Comparison of ENCODE assay signal across 22 cellular contexts in genomic region chr10:121576139-121576538, GRCh38. TPM values are rescaled to one million over a fixed set of nuclear protein-coding genes. Genes with fewer than 3 reads are reported as not detected.
DNase-seq lines count a peak whose midpoint lies in the region; TF ChIP-seq lines count a peak whose summit lies in the region.
"Had no signal": no experiment of that assay in that cellular context is flagged by ENCODE, and none has a peak within 500 bp of the region (broad histone marks: within the 10 kb centered on the region; RNA-seq: fewer than 3 reads in every experiment).

No MANE protein-coding gene starts in this region.

- H3K9me3 Mint-ChIP-seq in CD14-positive monocyte = peaks cover 0 to 1% (median 0%) of the 10 kb centered on the region in 7 donors
- H3K9me3 Mint-ChIP-seq: CD4-positive, alpha-beta memory T cell had no signal

- no peak overlapping the region for H3K4me3 Mint-ChIP-seq in CD14-positive monocyte
- H3K4me3 Mint-ChIP-seq: CD4-positive, alpha-beta memory T cell had no signal

- H3K27ac ChIP-seq in caudate nucleus (ENCODE audit: low read depth, low read length) (peak overlapping the region; percentile 11), esophagus muscularis mucosa (replicated peaks in 1 of 4) (peak overlapping the region; percentile 77 to 85 (median 82)), testis (peak overlapping the region in 1 of 2 donors; percentile 23), PC-9 (no peak overlapping the region)
- H3K27ac ChIP-seq: A549; BLaER1 treated with 17β-estradiol and CSF1 and Interleukin-3, amounts not matched to agents 10 nM and 100 nM; RWPE1 had no signal

- H3F3A ChIP-seq in PC-9 (ENCODE audit: insufficient read depth, low read depth) = no peaks in the 10 kb centered on the region

- H3K4me1 ChIP-seq in esophagus muscularis mucosa (peaks cover 0 to 87% (median 84%) of the 10 kb centered on the region in 4 donors), testis (peaks cover 14% of the 10 kb centered on the region), PC-9 (replicated peaks; ENCODE audit: insufficient read depth) (no peaks in the 10 kb centered on the region)
- H3K4me1 ChIP-seq: A549 had no signal

- CTCF ChIA-PET in PC-9 (lab: Charles Lee) = no interaction called here

- WGBS in esophagus muscularis mucosa = 89% methylated on average over 10 of the region's 10 CpGs
- 58 to 80% methylated on average over 10 of the region's 10 CpGs for WGBS in testis, 2 donors

- no peak overlapping the region for H3K4me2 ChIP-seq in PC-9
- H3K4me2 ChIP-seq: A549; BLaER1 treated with 17β-estradiol and CSF1 and Interleukin-3, amounts not matched to agents 10 nM and 100 nM had no signal

- no peaks in the 10 kb centered on the region for H3K4me1 Mint-ChIP-seq in CD14-positive monocyte
- H3K4me1 Mint-ChIP-seq: CD4-positive, alpha-beta memory T cell had no signal

- H2AFZ ChIP-seq in PC-9 = no peak overlapping the region

- H3K36me3 ChIP-seq in esophagus muscularis mucosa = no peaks in the 10 kb centered on the region
- H3K36me3 ChIP-seq in testis (ENCODE audit: low read depth, missing control alignments) = no peaks in the 10 kb centered on the region
- H3K36me3 ChIP-seq in PC-9 (ENCODE audit: low read depth) = no peaks in the 10 kb centered on the region
- H3K36me3 ChIP-seq: BLaER1 treated with 17β-estradiol and CSF1 and Interleukin-3, amounts not matched to agents 10 nM and 100 nM had no signal

- peaks cover 0 to 5% (median 5%) of the 10 kb centered on the region in 3 donors for H3K27me3 Mint-ChIP-seq in CD14-positive monocyte (ENCODE audit: low read depth in 3 of 3)
- H3K27me3 Mint-ChIP-seq: CD4-positive, alpha-beta memory T cell had no signal

- H3K27me3 ChIP-seq in esophagus muscularis mucosa (no peaks in the 10 kb centered on the region), testis (no peaks in the 10 kb centered on the region), PC-9 (ENCODE audit: insufficient read depth, low read depth) (peaks cover 42% of the 10 kb centered on the region)
- H3K27me3 ChIP-seq: BLaER1 treated with 17β-estradiol and CSF1 and Interleukin-3, amounts not matched to agents 10 nM and 100 nM had no signal

- H3K4me3 ChIP-seq in esophagus muscularis mucosa (no peak overlapping the region), testis (no peak overlapping the region), PC-9 (no peak overlapping the region)
- H3K4me3 ChIP-seq: A549; BLaER1 treated with 17β-estradiol and CSF1 and Interleukin-3, amounts not matched to agents 10 nM and 100 nM had no signal

- no peaks in the 10 kb centered on the region for H3K9me2 ChIP-seq in PC-9 (ENCODE audit: insufficient read depth)

- H3K79me2 ChIP-seq in PC-9 (ENCODE audit: low read depth) = no peaks in the 10 kb centered on the region

- no peak overlapping the region for H3K27ac Mint-ChIP-seq in CD14-positive monocyte
- H3K27ac Mint-ChIP-seq: CD4-positive, alpha-beta memory T cell had no signal

- TF ChIP-seq EP300 in esophagus muscularis mucosa (IDR thresholded peaks at IDR 0.05) = no peak

- no peak for TF ChIP-seq POLR2A in esophagus muscularis mucosa (IDR thresholded peaks at IDR 0.05; ENCODE audit: low read depth)
- TF ChIP-seq POLR2A in testis (IDR thresholded peaks at IDR 0.05) = no peak

- POLR2A ChIA-PET in PC-9 (lab: Charles Lee; ENCODE audit: unreplicated experiment) = no interaction called here

- no TSS peak for BruUV-seq in PC-9 (replicated peaks; lab: Mats Ljungman, UMichigan)

- intact Hi-C loops in esophagus muscularis mucosa (cut with DNase I) = no loop called here
- intact Hi-C loops in testis (cut with DNase I; ENCODE audit: low total_unique reads) = no loop called here
- intact Hi-C loops in CD14-positive monocyte (cut with micrococcal nuclease) = no loop called here
- intact Hi-C loops in PC-9 (cut with micrococcal nuclease; ENCODE audit: unreplicated experiment) = no loop called here

- no peaks in the 10 kb centered on the region for H4K20me1 ChIP-seq in PC-9 (ENCODE audit: insufficient read depth)
- H4K20me1 ChIP-seq: BLaER1 treated with 17β-estradiol and CSF1 and Interleukin-3, amounts not matched to agents 10 nM and 100 nM had no signal

- no peaks in the 10 kb centered on the region for H3K9me3 ChIP-seq in esophagus muscularis mucosa
- H3K9me3 ChIP-seq in testis = no peaks in the 10 kb centered on the region
- H3K9me3 ChIP-seq in PC-9 (ENCODE audit: insufficient read depth, low read depth) = no peaks in the 10 kb centered on the region
- H3K9me3 ChIP-seq: A549; BLaER1 treated with 17β-estradiol and CSF1 and Interleukin-3, amounts not matched to agents 10 nM and 100 nM had no signal

- DNase-seq in caudate nucleus (lab: John Stamatoyannopoulos, UW) (no peak), esophagus muscularis mucosa (ENCODE audit: extremely low spot score) (no peak), mesenteric fat pad (ENCODE audit: low spot score) (peak; percentile 68), testis (peak; percentile 64), CD14-positive monocyte (ENCODE audit: low spot score) (no peak), PC-9 (no peak), NCI-H2227 (lab: John Stamatoyannopoulos, UW; ENCODE audit: unreplicated experiment) (no peak)
- DNase-seq: AML-193; CD4-positive, alpha-beta memory T cell; COR-L47; DMS53; H7; NCI-H1048; NCI-H1417; NCI-H1694; NCI-H2029 treated with DMSO at 0.1 percent for 48 hours; NCI-H2227 treated with DMSO at 0.1 percent for 48 hours; NCI-H526 treated with DMSO at 0.1 percent for 48 hours; SHP77 treated with DMSO at 0.1 percent for 48 hours had no signal

- no peaks in the 10 kb centered on the region for H3K36me3 Mint-ChIP-seq in CD14-positive monocyte
- H3K36me3 Mint-ChIP-seq: CD4-positive, alpha-beta memory T cell had no signal

- TF ChIP-seq CTCF in esophagus muscularis mucosa (IDR thresholded peaks at IDR 0.05) (no peak), testis (IDR thresholded peaks at IDR 0.05) (no peak), CD14-positive monocyte (IDR thresholded peaks at IDR 0.05) (no peak), PC-9 (conservative IDR thresholded peaks at IDR 0.05) (no peak)

RNA-seq across cellular contexts. Expression of gene FGFR2, which starts 22.1 kb away (rescaled TPM):
- total RNA-seq in esophagus muscularis mucosa (10 to 100 TPM; 58.6 to 74.0 (median 60.5) TPM), mesenteric fat pad (1.4 TPM), testis (10 to 100 TPM; 23.4 to 28.9 TPM), PC-9 (2021) (not detected in 2 replicates)
- polyA plus RNA-seq in testis (ENCODE audit: insufficient read depth, low read depth, low replicate concordance) (23.2 TPM), CD14-positive monocyte (not detected)

Comparison
In these comparisons a context has a peak if more than half of its experiments do, and no peak if none do; other contexts are left out.
1. DNase-seq: peak in mesenteric fat pad (single experiment) and testis (single experiment); none in caudate nucleus (0 of 61), esophagus muscularis mucosa (single experiment), CD14-positive monocyte (single experiment), PC-9 (0 of 2) and NCI-H2227 (single experiment).